In genomic region chr13:83557845-83558244, GRCh38 we compare ENCODE assay signal across 6 cellular contexts.
"Had no signal": no experiment of that assay in that cellular context is flagged by ENCODE, and none has a peak within 500 bp of the region (broad histone marks: within the 10 kb centered on the region; RNA-seq: fewer than 3 reads in every experiment).

No MANE protein-coding gene starts in this region.

- H3K4me3 ChIP-seq: GM23338 had no signal

- H3K4me2 ChIP-seq: GM23338 had no signal

- DNase-seq: H9, HCEC 1CT, KBM-7 had no signal

- FAIRE-seq: H1, HTR-8/SVneo had no signal

- ATAC-seq: GM23338 had no signal
